In genomic region chr6:108697646-108698161, GRCh38 we compare ENCODE assay signal across 27 cellular contexts.
A peak's percentile ranks its signal among the peaks of the same experiment; 100 is the strongest.
DNase-seq lines count a peak whose midpoint lies in the region; ATAC-seq and TF ChIP-seq lines count a peak whose summit lies in the region.
"Had no signal": no experiment of that assay in that cellular context is flagged by ENCODE, and none has a peak within 500 bp of the region (broad histone marks: within the 10 kb centered on the region; RNA-seq: fewer than 3 reads in every experiment).

No MANE protein-coding gene starts in this region.

- H3K27ac ChIP-seq in mammary epithelial cell (ENCODE audit: insufficient read depth, low read depth, low read length): no peak overlapping the region
- H3K27ac ChIP-seq in neuronal stem cell (replicated peaks; ENCODE audit: low read length): no peak overlapping the region
- H3K27ac ChIP-seq in brain microvascular endothelial cell: no peak overlapping the region
- H3K27ac ChIP-seq: BLaER1 treated with 17β-estradiol and CSF1 and Interleukin-3, amounts not matched to agents 10 nM and 100 nM; esophagus muscularis mucosa; HL-60; transverse colon had no signal

- peak overlapping the region; percentile 75 for H3K18ac ChIP-seq in neuronal stem cell (ENCODE audit: low read length)

- no peak overlapping the region for H2BK12ac ChIP-seq in neuronal stem cell (ENCODE audit: low read length)

- peak overlapping the region; percentile 82 for H2AK5ac ChIP-seq in neuronal stem cell (ENCODE audit: low read depth, low read length)

- no peak for ATAC-seq in GM19452 (IDR thresholded peaks at IDR 0.05; ENCODE audit: unreplicated experiment)
- no peak for ATAC-seq in HG02571 (IDR thresholded peaks at IDR 0.05; ENCODE audit: unreplicated experiment)
- ATAC-seq: activated CD4-positive, alpha-beta T cell treated with anti-CD3 and anti-CD28 coated beads for 36 hours; natural killer cell; stimulated activated naive B cell treated with anti-CD40 and anti-IgM and Interleukin-4, amounts not matched to agents 10 μg/mL and 1 μg/mL and 100 μg/mL, for 72 hours had no signal

- H2BK5ac ChIP-seq in neuronal stem cell (ENCODE audit: low read length): no peak overlapping the region

- POLR2A ChIA-PET in MCF 10A (lab: Yijun Ruan, JAX): interaction anchor here (0.6 kb wide), 1 partner anchor 84 kb away, joined by 3 read pairs; no protein-coding TSS in a partner anchor

- H3K14ac ChIP-seq in neuronal stem cell (ENCODE audit: low read length): no peak overlapping the region

- no peak overlapping the region for H3K4ac ChIP-seq in neuronal stem cell (ENCODE audit: low read length)

- H2AFZ ChIP-seq in mammary epithelial cell (ENCODE audit: low read depth, low read length) (no peak overlapping the region), neuronal stem cell (ENCODE audit: low read length) (no peak overlapping the region)

- H3K36me3 Mint-ChIP-seq in MCF 10A (ENCODE audit: insufficient read depth, unreplicated experiment): peaks cover 52% of the 10 kb centered on the region

- no peak overlapping the region for H3K4me2 ChIP-seq in mammary epithelial cell (ENCODE audit: insufficient read depth, low read depth, low read length)
- no peak overlapping the region for H3K4me2 ChIP-seq in neuronal stem cell (ENCODE audit: insufficient read depth, low read length, poor library complexity, severe bottlenecking)
- H3K4me2 ChIP-seq: BLaER1 treated with 17β-estradiol and CSF1 and Interleukin-3, amounts not matched to agents 10 nM and 100 nM had no signal

- no peak overlapping the region for H3K9ac ChIP-seq in mammary epithelial cell (ENCODE audit: insufficient read depth, low read length)
- H3K9ac ChIP-seq in neuronal stem cell (ENCODE audit: low read depth, low read length, poor library complexity): no peak overlapping the region
- H3K9ac ChIP-seq: BLaER1 treated with 17β-estradiol and CSF1 and Interleukin-3, amounts not matched to agents 10 nM and 100 nM had no signal

- no peak overlapping the region for H3K4me3 ChIP-seq in mammary epithelial cell (replicated peaks in 1 of 3; ENCODE audit: insufficient read depth in 1 of 3, low read depth in 2 of 3, low read length in 3 of 3)
- no peak overlapping the region for H3K4me3 ChIP-seq in fibroblast of the aortic adventitia (ENCODE audit: low read depth, low read length)
- no peak overlapping the region for H3K4me3 ChIP-seq in neuronal stem cell (ENCODE audit: low read length in 2 of 2)
- H3K4me3 ChIP-seq in brain microvascular endothelial cell (ENCODE audit: low read depth, low read length): no peak overlapping the region
- H3K4me3 ChIP-seq: BLaER1 treated with 17β-estradiol and CSF1 and Interleukin-3, amounts not matched to agents 10 nM and 100 nM; esophagus muscularis mucosa; skin epidermis; transverse colon had no signal

- DNase-seq in MCF 10A (ENCODE audit: unreplicated experiment) (no peak), mammary epithelial cell (no peak), fibroblast of the aortic adventitia (ENCODE audit: low read depth) (peak; percentile 59), neuronal stem cell (ENCODE audit: low spot score) (no peak), brain microvascular endothelial cell (no peak)
- no peak for DNase-seq in stimulated activated CD4-positive, alpha-beta T cell treated with anti-CD3 and anti-CD28 coated beads, Interleukin-2, amount 100 ng/mL, for 24 hours
- DNase-seq: 8988T; activated CD4-positive, alpha-beta T cell treated with anti-CD3 and anti-CD28 coated beads for 36 hours; activated naive CD4-positive, alpha-beta T cell treated with Interleukin-2 at 50 U/mL for 16 hours; activated T-cell treated with anti-CD3 and anti-CD28 coated beads, Interleukin-2, amount 50 U/mL, for 48 hours; Caco-2; cerebellar nuclear complex; H7; natural killer cell; NCI-H2107; NK-92 treated with Interleukin-12 subunit alpha and Interleukin-12 subunit beta, amount 100 ng/mL, for 24 hours; posterior cingulate gyrus; stimulated activated CD4-positive, alpha-beta T cell treated with anti-CD3 and anti-CD28 coated beads, Interleukin-2, amount 100 ng/mL, for 48 hours; stimulated activated naive B cell treated with anti-CD40 and anti-IgM and Interleukin-4, amounts not matched to agents 10 μg/mL and 1 μg/mL and 100 μg/mL, for 72 hours; T-helper 1 cell; transverse colon had no signal

- H3K36me3 ChIP-seq in mammary epithelial cell (ENCODE audit: insufficient read depth, low read length): no peaks in the 10 kb centered on the region
- no peaks in the 10 kb centered on the region for H3K36me3 ChIP-seq in neuronal stem cell (replicated peaks in 1 of 2; ENCODE audit: control insufficient read depth in 2 of 2, insufficient read depth in 2 of 2, low read length in 2 of 2)
- no peaks in the 10 kb centered on the region for H3K36me3 ChIP-seq in brain microvascular endothelial cell (replicated peaks)
- H3K36me3 ChIP-seq: transverse colon had no signal

- H3K79me2 ChIP-seq in mammary epithelial cell (ENCODE audit: insufficient read depth, low read length): no peaks in the 10 kb centered on the region

- peak overlapping the region; percentile 16 for H3K27ac Mint-ChIP-seq in MCF 10A (ENCODE audit: low read depth, unreplicated experiment)
- H3K27ac Mint-ChIP-seq: activated CD4-positive, alpha-beta T cell treated with anti-CD3 and anti-CD28 coated beads for 36 hours; natural killer cell; stimulated activated naive B cell treated with anti-CD40 and anti-IgM and Interleukin-4, amounts not matched to agents 10 μg/mL and 1 μg/mL and 100 μg/mL, for 72 hours had no signal

- H2BK15ac ChIP-seq in neuronal stem cell (ENCODE audit: low read length): no peak overlapping the region

- peak overlapping the region; percentile 47 for H3K23ac ChIP-seq in neuronal stem cell (ENCODE audit: low read depth, low read length, poor library complexity)

- no peak overlapping the region for H2BK120ac ChIP-seq in neuronal stem cell (ENCODE audit: low read depth, low read length)

- no peak overlapping the region for H3K4me3 Mint-ChIP-seq in MCF 10A (ENCODE audit: unreplicated experiment)
- H3K4me3 Mint-ChIP-seq: activated CD4-positive, alpha-beta T cell treated with anti-CD3 and anti-CD28 coated beads for 36 hours; natural killer cell; stimulated activated naive B cell treated with anti-CD40 and anti-IgM and Interleukin-4, amounts not matched to agents 10 μg/mL and 1 μg/mL and 100 μg/mL, for 72 hours had no signal

- dilution Hi-C loops in mammary epithelial cell (cut with HindIII; ENCODE audit: low sequenced_read_pairs): no loop called here

- H4K91ac ChIP-seq in neuronal stem cell (ENCODE audit: low read depth, low read length, poor library complexity): no peak overlapping the region

- TF ChIP-seq CTCF in MCF 10A (IDR thresholded peaks at IDR 0.05; ENCODE audit: unreplicated experiment) (no peak), mammary epithelial cell (conservative IDR thresholded peaks at IDR 0.05 in 1 of 2, IDR thresholded peaks at IDR 0.05 in 1 of 2; ENCODE audit: extremely low read depth in 1 of 2, insufficient read depth in 1 of 2, low read depth in 1 of 2, low read length in 2 of 2) (no peak), fibroblast of the aortic adventitia (IDR thresholded peaks at IDR 0.05; ENCODE audit: insufficient read depth, low read length) (no peak), brain microvascular endothelial cell (IDR thresholded peaks at IDR 0.05; ENCODE audit: low read depth, low read length, missing control alignments) (no peak)

- H3K9me3 Mint-ChIP-seq in MCF 10A (ENCODE audit: unreplicated experiment): peaks cover 11% of the 10 kb centered on the region

- H3K4me1 Mint-ChIP-seq in MCF 10A (ENCODE audit: insufficient read depth, unreplicated experiment): peaks cover 12% of the 10 kb centered on the region
- H3K4me1 Mint-ChIP-seq: activated CD4-positive, alpha-beta T cell treated with anti-CD3 and anti-CD28 coated beads for 36 hours had no signal

- H4K20me1 ChIP-seq in mammary epithelial cell (ENCODE audit: insufficient read depth, low read length): no peaks in the 10 kb centered on the region
- H4K20me1 ChIP-seq: BLaER1 treated with 17β-estradiol and CSF1 and Interleukin-3, amounts not matched to agents 10 nM and 100 nM had no signal

- H3K9me3 ChIP-seq in mammary epithelial cell (replicated peaks; ENCODE audit: insufficient read depth, low read length) (no peaks in the 10 kb centered on the region), neuronal stem cell (replicated peaks in 1 of 2; ENCODE audit: control insufficient read depth in 2 of 2, insufficient read depth in 1 of 2, low read depth in 1 of 2, low read length in 2 of 2) (peaks cover 6 to 17% of the 10 kb centered on the region in 2 donors)

- H3K4me1 ChIP-seq in mammary epithelial cell (ENCODE audit: insufficient read depth, low read length) (peaks cover 11% of the 10 kb centered on the region), neuronal stem cell (ENCODE audit: control insufficient read depth in 2 of 2, insufficient read depth in 1 of 2, low read depth in 1 of 2, low read length in 2 of 2) (peaks cover 0 to 4% of the 10 kb centered on the region in 2 donors)
- H3K4me1 ChIP-seq: Caco-2, transverse colon had no signal

- H3K79me1 ChIP-seq in neuronal stem cell (ENCODE audit: low read depth, low read length): no peaks in the 10 kb centered on the region

- H3K27me3 ChIP-seq in mammary epithelial cell (ENCODE audit: insufficient read depth, low read length) (no peaks in the 10 kb centered on the region), neuronal stem cell (ENCODE audit: control insufficient read depth in 3 of 3, insufficient read depth in 3 of 3, low read depth in 1 of 3, low read length in 3 of 3) (no peaks in the 10 kb centered on the region), brain microvascular endothelial cell (replicated peaks) (no peaks in the 10 kb centered on the region)
- H3K27me3 ChIP-seq: BLaER1 treated with 17β-estradiol and CSF1 and Interleukin-3, amounts not matched to agents 10 nM and 100 nM; esophagus muscularis mucosa; transverse colon had no signal

- H4K8ac ChIP-seq in neuronal stem cell (ENCODE audit: low read depth, low read length): no peak overlapping the region

- 55% methylated on average over 11 of the region's 12 CpGs for WGBS in mammary epithelial cell (ENCODE audit: low coverage, missing lambda C conversion rate)
- no CpG with 5 or more reads among the region's 12 CpGs for WGBS in neuronal stem cell (ENCODE audit: extremely low coverage in 2 of 2, insufficient read length in 2 of 2, insufficient replicate concordance in 1 of 2), 2 donors

- in situ Hi-C loops in mammary epithelial cell (cut with MboI; ENCODE audit: low sequenced_read_pairs in 2 of 2) (no loop called here), brain microvascular endothelial cell (cut with HindIII; ENCODE audit: low pct_ligation_motif_present, low sequenced_read_pairs) (no loop called here)

- H3K27me3 Mint-ChIP-seq in MCF 10A (ENCODE audit: insufficient read depth, unreplicated experiment): no peaks in the 10 kb centered on the region
- H3K27me3 Mint-ChIP-seq: activated CD4-positive, alpha-beta T cell treated with anti-CD3 and anti-CD28 coated beads for 36 hours; stimulated activated naive B cell treated with anti-CD40 and anti-IgM and Interleukin-4, amounts not matched to agents 10 μg/mL and 1 μg/mL and 100 μg/mL, for 72 hours had no signal

- BruUV-seq in MCF 10A (replicated peaks; lab: Mats Ljungman, UMichigan) (no TSS peak), mammary epithelial cell (replicated peaks; lab: Mats Ljungman, UMichigan) (no TSS peak)

- CTCF ChIA-PET in MCF 10A (lab: Yijun Ruan, JAX) (no interaction called here), mammary epithelial cell (lab: Charles Lee; ENCODE audit: low non-redundant PET) (no interaction called here)

- intact Hi-C loops in MCF 10A (cut with micrococcal nuclease): no loop called here
- intact Hi-C loops in mammary epithelial cell (cut with micrococcal nuclease): no loop called here
